In the genomic region with DNA sequence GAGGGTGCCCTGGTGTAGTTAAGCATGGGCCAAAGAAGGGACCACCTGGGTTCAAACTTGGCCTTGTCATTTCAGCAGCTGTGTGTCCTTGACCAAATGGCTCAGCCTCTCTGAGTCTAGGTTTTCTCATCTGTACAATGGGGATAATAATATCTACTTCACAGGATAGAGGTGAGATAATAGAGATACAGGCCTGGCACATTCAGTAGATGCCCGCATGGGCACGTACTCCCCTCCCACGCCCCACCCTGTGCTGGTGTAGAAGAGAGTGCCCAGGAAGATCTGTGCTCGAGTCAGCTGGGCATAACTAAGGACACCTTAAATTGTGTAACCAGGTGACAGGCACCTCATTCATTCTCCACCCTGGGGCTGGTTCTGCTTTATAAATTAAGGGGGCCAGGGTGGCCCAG, we compare ENCODE assay signal across 8 cellular contexts. TPM values are rescaled to one million over a fixed set of nuclear protein-coding genes. Genes with fewer than 3 reads are reported as not detected.
A peak's percentile ranks its signal among the peaks of the same experiment; 100 is the strongest.
DNase-seq lines count a peak whose midpoint lies in the region; ATAC-seq, FAIRE-seq and TF ChIP-seq lines count a peak whose summit lies in the region.

No MANE protein-coding gene starts in this region.

- no peaks in the 10 kb centered on the region for H3K9me3 ChIP-seq in prostate gland

- peak overlapping the region; percentile 24 to 34 for H3K4me3 ChIP-seq in prostate gland

- no peaks in the 10 kb centered on the region for H3K36me3 ChIP-seq in prostate gland

- H3K27me3 ChIP-seq in prostate gland (replicated peaks; ENCODE audit: insufficient read depth): no peaks in the 10 kb centered on the region

- no peak for FAIRE-seq in D721Med (lab: Jason Lieb, UNC)

- no peaks in the 10 kb centered on the region for H3K9me3 Mint-ChIP-seq in activated T-cell treated with anti-CD3 and anti-CD28 coated beads, Interleukin-2, amount 50 U/mL, for 4 hours

- ATAC-seq in GM18511 (IDR thresholded peaks at IDR 0.05; ENCODE audit: unreplicated experiment) (peak; percentile 27), HG02798 (IDR thresholded peaks at IDR 0.05; ENCODE audit: poor library complexity, unreplicated experiment) (peak; percentile 12)
- ATAC-seq in activated T-cell treated with anti-CD3 and anti-CD28 coated beads, Interleukin-2, amount 50 U/mL, for 4 hours: peak; percentile 20 to 22

- H3K27ac ChIP-seq in prostate gland: peak overlapping the region; percentile 72 to 75

- no peaks in the 10 kb centered on the region for H3K36me3 Mint-ChIP-seq in activated T-cell treated with anti-CD3 and anti-CD28 coated beads, Interleukin-2, amount 50 U/mL, for 4 hours (ENCODE audit: insufficient read depth)

- H3K27me3 Mint-ChIP-seq in activated T-cell treated with anti-CD3 and anti-CD28 coated beads, Interleukin-2, amount 50 U/mL, for 4 hours (ENCODE audit: low read depth): no peaks in the 10 kb centered on the region

- H3K4me3 Mint-ChIP-seq in activated T-cell treated with anti-CD3 and anti-CD28 coated beads, Interleukin-2, amount 50 U/mL, for 4 hours: peak overlapping the region; percentile 92

- no peak for TF ChIP-seq POLR2A in prostate gland (IDR thresholded peaks at IDR 0.05)

- TF ChIP-seq CTCF in prostate gland (IDR thresholded peaks at IDR 0.05): no peak
- TF ChIP-seq CTCF in D721Med (IDR thresholded peaks at IDR 0.05; ENCODE audit: insufficient read depth, missing control alignments): no peak

- intact Hi-C loops in prostate gland (cut with DNase I): no loop called here

- DNase-seq in activated T-cell treated with anti-CD3 and anti-CD28 coated beads, Interleukin-2, amount 50 U/mL, for 4 hours: peak; percentile 29
- no peak for DNase-seq in prostate gland (ENCODE audit: low spot score)
- DNase-seq in AG08396 (ENCODE audit: low spot score): no peak
- no peak for DNase-seq in NCI-H82 (lab: John Stamatoyannopoulos, UW)
- DNase-seq in D721Med (ENCODE audit: insufficient read length, low spot score): no peak
- no peak for DNase-seq in NCI-H82 treated with DMSO at 0.1 percent for 48 hours (lab: John Stamatoyannopoulos, UW; ENCODE audit: unreplicated experiment)

- 79% methylated on average over 4 of the region's 4 CpGs for WGBS in prostate gland

- no peaks in the 10 kb centered on the region for H3K4me1 ChIP-seq in prostate gland (replicated peaks)

- peaks cover 57% of the 10 kb centered on the region for H3K4me1 Mint-ChIP-seq in activated T-cell treated with anti-CD3 and anti-CD28 coated beads, Interleukin-2, amount 50 U/mL, for 4 hours (ENCODE audit: low read depth)

RNA-seq across cellular contexts. Expression of a gene that starts 8.4 kb away (rescaled TPM):
- 10 to 100 TPM; 35.0 to 38.4 (median 36.3) TPM for total RNA-seq in activated T-cell treated with anti-CD3 and anti-CD28 coated beads, Interleukin-2, amount 50 U/mL, for 4 hours
- 10 to 100 TPM; 53.7 to 72.3 TPM for total RNA-seq in prostate gland

RNA-seq across cellular contexts. Expression of a gene that starts 21.1 kb away (rescaled TPM):
- total RNA-seq in activated T-cell treated with anti-CD3 and anti-CD28 coated beads, Interleukin-2, amount 50 U/mL, for 4 hours: 10 to 100 TPM in 2 of 3 donors, 1 to 10 TPM in 1; 9.2 to 17.5 (median 13.0) TPM
- 100 to 1,000 TPM in 1 of 2 donors, 10 to 100 TPM in 1; 92.6 to 132 TPM for total RNA-seq in prostate gland

Comparison
In these comparisons a context has a peak if more than half of its experiments do, and no peak if none do; other contexts are left out.
1. RNA of a gene that starts 21.1 kb away (total RNA-seq): 92.6 to 132 TPM in prostate gland; 9.2 to 17.5 TPM in activated T-cell treated with anti-CD3 and anti-CD28 coated beads, Interleukin-2, amount 50 U/mL, for 4 hours; every median in the first group is over 4 times any median in the second.
2. Peak in every context shown above with its lines, with median percentiles within 50 percentile points of each other: ATAC-seq.